ENCODE assay signal across 16 cellular contexts in the genomic region with DNA sequence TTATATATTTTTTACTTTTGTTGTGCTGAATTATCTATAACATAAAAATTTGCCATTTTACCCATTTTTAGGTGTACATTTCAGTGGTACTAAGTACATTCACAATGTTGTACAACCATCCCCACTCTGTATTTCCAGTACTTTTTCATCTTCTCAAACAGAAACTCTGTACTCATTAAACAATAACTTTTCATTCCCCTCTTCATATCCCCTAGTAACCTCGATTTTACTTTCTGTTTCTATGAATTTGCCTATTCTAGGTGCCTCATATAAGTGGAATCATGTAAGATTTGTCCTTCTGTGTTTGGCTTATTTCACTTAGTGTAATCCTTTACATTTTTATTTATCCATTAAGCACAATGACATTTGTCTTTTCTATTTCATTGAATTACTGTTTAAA. TPM values are rescaled to one million over a fixed set of nuclear protein-coding genes. Genes with fewer than 3 reads are reported as not detected.
DNase-seq lines count a peak whose midpoint lies in the region; ATAC-seq and TF ChIP-seq lines count a peak whose summit lies in the region.
"Had no signal": no experiment of that assay in that cellular context is flagged by ENCODE, and none has a peak within 500 bp of the region (broad histone marks: within the 10 kb centered on the region; RNA-seq: fewer than 3 reads in every experiment).

No MANE protein-coding gene starts in this region.

- H3K27me3 Mint-ChIP-seq in progenitor cell of endocrine pancreas: no peaks in the 10 kb centered on the region

- H3K9me3 Mint-ChIP-seq in progenitor cell of endocrine pancreas (ENCODE audit: low read depth): no peaks in the 10 kb centered on the region

- H3K36me3 Mint-ChIP-seq in progenitor cell of endocrine pancreas (ENCODE audit: insufficient read depth): no peaks in the 10 kb centered on the region
- H3K36me3 Mint-ChIP-seq: WTC11 had no signal

- TF ChIP-seq CTCF in progenitor cell of endocrine pancreas (IDR thresholded peaks at IDR 0.05; ENCODE audit: unreplicated experiment): no peak

- H3K27ac Mint-ChIP-seq in progenitor cell of endocrine pancreas: no peak overlapping the region
- H3K27ac Mint-ChIP-seq: WTC11 had no signal

- ATAC-seq in GM18505 (IDR thresholded peaks at IDR 0.05; ENCODE audit: unreplicated experiment) (peak; percentile 61), GM19452 (IDR thresholded peaks at IDR 0.05; ENCODE audit: unreplicated experiment) (peak; percentile 83), HG02759 (IDR thresholded peaks at IDR 0.05; ENCODE audit: unreplicated experiment) (peak; percentile 82), HG03378 (IDR thresholded peaks at IDR 0.05; ENCODE audit: unreplicated experiment) (peak; percentile 94)
- ATAC-seq: WTC11 had no signal

- H3K4me1 Mint-ChIP-seq in progenitor cell of endocrine pancreas (ENCODE audit: low read depth): no peaks in the 10 kb centered on the region
- H3K4me1 Mint-ChIP-seq: WTC11 had no signal

- no peak overlapping the region for H3K4me3 Mint-ChIP-seq in progenitor cell of endocrine pancreas (ENCODE audit: low read depth)
- H3K4me3 Mint-ChIP-seq: WTC11 had no signal

- no peak for DNase-seq in putamen (ENCODE audit: low spot score)
- no peak for DNase-seq in activated naive CD4-positive, alpha-beta T cell treated with anti-CD3 and anti-CD28 coated beads, Interleukin-2, amount 50 U/mL, for 16 hours
- DNase-seq in HK-2 (ENCODE audit: unreplicated experiment): no peak
- no peak for DNase-seq in progenitor cell of endocrine pancreas (ENCODE audit: low spot score, unreplicated experiment)
- DNase-seq: activated naive CD4-positive, alpha-beta T cell treated with Interleukin-2 at 50 U/mL for 16 hours; dorsolateral prefrontal cortex; esophagus squamous epithelium; NCI-H1417 treated with DMSO at 0.1 percent for 48 hours; NCI-H446 had no signal

- no peak for TF ChIP-seq POLR2A in GM18505 (IDR thresholded peaks at IDR 0.05; ENCODE audit: borderline replicate concordance, extremely low read depth, insufficient read depth, insufficient read length)

RNA-seq across cellular contexts. Expression of a gene that starts 51.3 kb away (rescaled TPM):
- not detected in 2 replicates for total RNA-seq in progenitor cell of endocrine pancreas
- total RNA-seq: A673, mononuclear cell, WTC11 had no signal
